1 cellular context compared by ENCODE assay signal in the genomic region with DNA sequence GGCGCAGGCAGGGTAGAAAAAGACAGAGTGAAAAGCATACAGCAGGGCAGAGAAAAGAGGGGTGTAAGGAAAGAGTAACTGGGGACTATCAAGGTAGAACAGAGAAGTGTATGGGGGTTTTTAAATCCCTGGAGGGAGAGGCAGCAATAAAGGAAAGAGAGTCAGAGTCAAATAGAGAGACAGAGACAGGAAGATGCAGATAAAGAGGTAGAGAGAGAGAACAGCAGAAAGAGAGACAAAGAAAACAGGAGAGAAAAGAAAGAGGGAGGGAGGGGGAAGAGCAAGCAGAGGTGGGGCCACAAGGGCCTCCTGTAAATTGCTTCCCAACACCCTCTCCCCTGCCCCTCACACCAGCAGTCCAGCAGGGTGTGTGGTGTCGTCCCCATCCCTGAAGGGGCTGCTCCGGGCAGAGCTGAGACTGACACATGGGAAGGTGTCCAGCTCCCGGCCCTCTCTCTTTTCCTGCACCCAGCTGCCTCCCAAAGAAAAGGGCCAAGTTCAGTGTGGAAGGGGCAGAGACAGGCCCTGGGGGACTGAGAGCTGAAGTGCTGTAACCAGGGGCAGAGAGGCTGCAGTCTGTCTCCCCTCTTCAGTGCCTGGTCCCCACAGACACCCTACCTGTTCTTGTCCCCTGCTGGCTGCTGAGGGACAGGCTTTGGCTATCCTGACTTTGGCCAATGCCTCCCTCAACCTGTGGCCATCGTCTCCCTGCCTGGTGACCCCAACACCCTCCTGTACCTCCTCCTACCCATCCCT.
TF ChIP-seq lines count a peak whose summit lies in the region.

No MANE protein-coding gene starts in this region.

TF ChIP-seq in HEK293, 187 proteins besides CTCF, POLR2A, EP300 and RAD21:
- TF ChIP-seq ZNF560 (tag by site-specific recombination; IDR thresholded peaks at IDR 0.05; ENCODE audit: borderline replicate concordance) = no peak
- no peak for TF ChIP-seq YY1 (tag by site-specific recombination; IDR thresholded peaks at IDR 0.05)
- TF ChIP-seq ZBTB6 (tag by site-specific recombination; IDR thresholded peaks at IDR 0.05) = no peak
- peak; percentile 81 for TF ChIP-seq PRDM1 (tag by site-specific recombination; IDR thresholded peaks at IDR 0.05)
- TF ChIP-seq ZNF768 (tag by site-specific recombination; IDR thresholded peaks at IDR 0.05) = no peak
- TF ChIP-seq ZNF580 (tag by site-specific recombination; IDR thresholded peaks at IDR 0.05) = no peak
- peak; percentile 67 for TF ChIP-seq ZNF341 (tag by site-specific recombination; IDR thresholded peaks at IDR 0.05; ENCODE audit: low read depth)
- TF ChIP-seq ZNF248 (tag by site-specific recombination; IDR thresholded peaks at IDR 0.05) = 0 out of 2 replicates have a peak, but pooled peaks have one; percentile 23
- 0 out of 2 replicates have a peak, but pooled peaks have one; percentile 20 for TF ChIP-seq ZNF596 (tag by site-specific recombination; IDR thresholded peaks at IDR 0.05)
- no peak for TF ChIP-seq ZNF19 (tag by site-specific recombination; IDR thresholded peaks at IDR 0.05; ENCODE audit: low read depth)
- peak; percentile 64 for TF ChIP-seq ZNF366 (tag by site-specific recombination; conservative IDR thresholded peaks at IDR 0.05)
